ENCODE assay signal across 12 cellular contexts in the genomic region with DNA sequence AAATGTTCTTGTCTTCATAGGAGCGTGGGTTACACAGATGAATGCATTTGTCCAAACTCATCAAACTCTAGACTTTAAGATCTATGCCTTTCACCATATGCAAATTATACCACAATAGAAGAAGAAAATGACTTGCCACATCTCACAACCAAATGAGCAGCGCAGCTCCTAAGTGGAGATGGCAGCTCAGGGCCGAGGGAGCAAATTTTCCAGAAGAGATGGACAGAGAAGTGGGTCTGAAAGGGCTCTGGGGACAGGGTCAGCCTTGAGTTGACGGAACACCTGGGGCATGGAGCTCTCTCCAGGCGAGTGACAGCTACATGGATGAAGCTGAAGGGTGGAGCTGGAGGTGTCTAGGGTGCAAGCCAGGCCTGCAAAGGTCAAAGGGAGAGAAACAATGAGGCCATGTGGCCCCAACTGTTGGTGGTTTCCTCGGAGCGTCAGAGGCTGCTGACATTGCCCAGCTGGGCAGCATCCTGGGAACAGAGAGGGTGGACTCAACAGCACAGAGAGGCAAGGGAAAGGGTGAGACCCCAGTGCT.
DNase-seq lines count a peak whose midpoint lies in the region; ATAC-seq and TF ChIP-seq lines count a peak whose summit lies in the region.
"Had no signal": no experiment of that assay in that cellular context is flagged by ENCODE, and none has a peak within 500 bp of the region (broad histone marks: within the 10 kb centered on the region; RNA-seq: fewer than 3 reads in every experiment).

No MANE protein-coding gene starts in this region.

- no peak for TF ChIP-seq POLR2A in body of pancreas (IDR thresholded peaks at IDR 0.05)

- H3K4me3 ChIP-seq in body of pancreas: no peak overlapping the region
- H3K4me3 ChIP-seq: MG63 had no signal

- ATAC-seq in GM19468 (IDR thresholded peaks at IDR 0.05; ENCODE audit: extremely low read depth, unreplicated experiment): peak; percentile 63
- ATAC-seq in HG02938 (IDR thresholded peaks at IDR 0.05; ENCODE audit: unreplicated experiment): peak; percentile 93
- ATAC-seq in body of pancreas: no peak
- ATAC-seq: activated CD4-positive, alpha-beta T cell treated with anti-CD3 and anti-CD28 coated beads for 36 hours had no signal

- no peaks in the 10 kb centered on the region for H3K36me3 ChIP-seq in KOPT-K1 (ENCODE audit: insufficient read depth, low read length)
- H3K36me3 ChIP-seq in body of pancreas (replicated peaks in 1 of 2; ENCODE audit: insufficient read depth in 1 of 2, low read depth in 2 of 2): no peaks in the 10 kb centered on the region
- H3K36me3 ChIP-seq: MG63 had no signal

- TF ChIP-seq CTCF in GM13977 (IDR thresholded peaks at IDR 0.05; ENCODE audit: extremely low read depth, insufficient read depth, missing control alignments) (no peak), body of pancreas (IDR thresholded peaks at IDR 0.05) (no peak)

- no peaks in the 10 kb centered on the region for H3K27me3 ChIP-seq in body of pancreas
- H3K27me3 ChIP-seq: MG63 had no signal

- no peaks in the 10 kb centered on the region for H3K4me1 ChIP-seq in body of pancreas

- no peaks in the 10 kb centered on the region for H3K9me3 ChIP-seq in KOPT-K1 (ENCODE audit: insufficient read depth, low read length, poor library complexity, severe bottlenecking)
- H3K9me3 ChIP-seq in body of pancreas: no peaks in the 10 kb centered on the region
- H3K9me3 ChIP-seq: MG63 had no signal

- H3K27ac ChIP-seq in KOPT-K1 (ENCODE audit: low read depth, low read length, poor library complexity, severe bottlenecking) (peak overlapping the region; percentile 27), body of pancreas (no peak overlapping the region)

- DNase-seq in GM13977 (ENCODE audit: low spot score) (peak; percentile 46), iPS-NIHi7 (ENCODE audit: extremely low spot score) (no peak), body of pancreas (no peak), NCI-H187 (lab: John Stamatoyannopoulos, UW) (no peak), NCI-H510A (lab: John Stamatoyannopoulos, UW) (no peak)
- DNase-seq: activated CD4-positive, alpha-beta T cell treated with anti-CD3 and anti-CD28 coated beads for 36 hours; activated gamma-delta T cell; kidney glomerular epithelial cell; MG63 had no signal

- in situ Hi-C loops in GM13977 (cut with MboI; ENCODE audit: low pct_unique_long_range_greater_than_20kb, low sequenced_read_pairs, unreplicated experiment): no loop called here

- intact Hi-C loops in body of pancreas (cut with DNase I): no loop called here

- 90 to 97% methylated on average over 7 of the region's 7 CpGs for WGBS in body of pancreas, 2 donors
